ENCODE assay signal across 8 cellular contexts in the genomic region with DNA sequence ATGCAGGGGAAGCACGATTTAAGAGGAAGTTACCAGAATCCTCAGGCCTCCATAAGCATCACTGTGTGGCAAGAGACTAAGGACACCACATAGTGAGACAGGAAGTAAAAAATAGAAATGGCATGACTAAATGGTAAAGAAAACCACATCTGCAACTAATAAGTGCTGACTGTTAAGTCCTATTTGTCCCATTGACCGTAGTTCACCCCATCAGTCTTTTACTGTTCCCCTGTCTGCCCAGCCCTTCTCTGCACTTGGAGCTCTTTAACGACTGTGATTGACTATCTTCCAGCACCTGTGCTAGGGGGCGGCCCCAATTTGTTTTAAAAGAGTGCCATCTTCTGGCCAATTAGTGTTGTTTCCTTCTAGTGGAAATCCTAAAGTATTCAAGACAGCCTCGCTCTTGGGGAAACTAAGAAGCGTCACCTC.
A peak's percentile ranks its signal among the peaks of the same experiment; 100 is the strongest.
DNase-seq lines count a peak whose midpoint lies in the region; ATAC-seq and TF ChIP-seq lines count a peak whose summit lies in the region.

No MANE protein-coding gene starts in this region.

- H3K36me3 ChIP-seq in WERI-Rb-1: no peaks in the 10 kb centered on the region

- peak; percentile 32; the same call in 1 of the 2 replicates for TF ChIP-seq CTCF in GM12875 (IDR thresholded peaks at IDR 0.05; ENCODE audit: borderline replicate concordance, insufficient read depth, low read depth, low read length)
- peak; percentile 32 for TF ChIP-seq CTCF in WERI-Rb-1 (IDR thresholded peaks at IDR 0.05; ENCODE audit: low read depth, low read length)

- peaks cover 5% of the 10 kb centered on the region for H3K27me3 ChIP-seq in WERI-Rb-1 (ENCODE audit: insufficient read depth, low read depth, severe bottlenecking)

- no peaks in the 10 kb centered on the region for H3K9me3 ChIP-seq in WERI-Rb-1 (ENCODE audit: severe bottlenecking)

- no peak overlapping the region for H3K27ac ChIP-seq in WERI-Rb-1

- H3K4me3 ChIP-seq in GM12875 (ENCODE audit: low read depth, low read length) (no peak overlapping the region), WERI-Rb-1 (ENCODE audit: low read depth, low read length) (no peak overlapping the region)

- ATAC-seq in HG02973 (IDR thresholded peaks at IDR 0.05; ENCODE audit: unreplicated experiment): peak; percentile 78
- ATAC-seq in GM21619 (IDR thresholded peaks at IDR 0.05; ENCODE audit: unreplicated experiment): no peak

- DNase-seq in NCI-H2171 treated with DMSO at 0.1 percent for 48 hours (lab: John Stamatoyannopoulos, UW) (peak; percentile 55), WERI-Rb-1 (peak; percentile 56), left kidney (ENCODE audit: low read depth, low spot score) (peak; percentile 81)
- peak; percentile 45 for DNase-seq in central memory CD4-positive, alpha-beta T cell
- peak in 2 of 3 donors; percentile 0 to 4 for DNase-seq in stimulated activated CD4-positive, alpha-beta T cell treated with anti-CD3 and anti-CD28 coated beads, TNF-alpha, amount 100 ng/mL, for 1 hour (ENCODE audit: low read depth in 3 of 3, low spot score in 1 of 3)

Comparison
In these comparisons a context has a peak if more than half of its experiments do, and no peak if none do; other contexts are left out.
1. DNase-seq: peak in every context shown above with its lines; median percentile 81 in left kidney; 56 in WERI-Rb-1; 55 in NCI-H2171 treated with DMSO at 0.1 percent for 48 hours; 45 in central memory CD4-positive, alpha-beta T cell; 2 in stimulated activated CD4-positive, alpha-beta T cell treated with anti-CD3 and anti-CD28 coated beads, TNF-alpha, amount 100 ng/mL, for 1 hour.